Comparison of ENCODE assay signal across 8 cellular contexts in genomic region chr16:53549970-53550406, GRCh38. TPM values are rescaled to one million over a fixed set of nuclear protein-coding genes. Genes with fewer than 3 reads are reported as not detected.
DNase-seq lines count a peak whose midpoint lies in the region; ATAC-seq and TF ChIP-seq lines count a peak whose summit lies in the region.

No MANE protein-coding gene starts in this region.

- DNase-seq in AG10803 (ENCODE audit: low read depth) (peak; percentile 91), NCI-H510A treated with DMSO at 0.1 percent for 48 hours (lab: John Stamatoyannopoulos, UW) (peak; percentile 89), dorsolateral prefrontal cortex (peak in 8 of 10 donors; percentile 4 to 66 (median 54)), lung (ENCODE audit: low spot score) (peak; percentile 62)
- peak; percentile 85 for DNase-seq in activated CD4-positive, alpha-beta T cell treated with anti-CD3 and anti-CD28 coated beads, Interleukin-2, amount 10 ng/mL, durations not matched to agents 24 days and 14 days
- DNase-seq in stimulated activated CD8-positive, alpha-beta memory T cell treated with anti-CD3 and anti-CD28 coated beads, Interleukin-12 subunit alpha, Interleukin-12 subunit beta, amount 100 ng/mL, for 4 hours (ENCODE audit: low read depth), result peak; percentile 7

- H3K4me1 ChIP-seq in lung (ENCODE audit: control insufficient read depth in 2 of 2, insufficient read depth in 2 of 2, low read length in 2 of 2), result no peaks in the 10 kb centered on the region

- ATAC-seq in GM18867 (IDR thresholded peaks at IDR 0.05; ENCODE audit: unreplicated experiment) (peak; percentile 77), HG03342 (IDR thresholded peaks at IDR 0.05; ENCODE audit: unreplicated experiment) (peak; percentile 75), lung (ENCODE audit: insufficient read depth, low FRiP score) (peak; percentile 85)

- no peaks in the 10 kb centered on the region for H3K9me3 Mint-ChIP-seq in activated CD4-positive, alpha-beta T cell treated with anti-CD3 and anti-CD28 coated beads, Interleukin-2, amount 10 ng/mL, durations not matched to agents 24 days and 14 days

- peaks cover 33% of the 10 kb centered on the region for H3K27me3 Mint-ChIP-seq in activated CD4-positive, alpha-beta T cell treated with anti-CD3 and anti-CD28 coated beads, Interleukin-2, amount 10 ng/mL, durations not matched to agents 24 days and 14 days

- peaks cover 0 to 13% (median 0%) of the 10 kb centered on the region in 45 donors for H3K27me3 ChIP-seq in dorsolateral prefrontal cortex
- no peaks in the 10 kb centered on the region for H3K27me3 ChIP-seq in lung (ENCODE audit: control insufficient read depth, insufficient read depth)

- H3K36me3 ChIP-seq in lung (ENCODE audit: control insufficient read depth in 2 of 2, insufficient read depth in 2 of 2, low read length in 2 of 2), result no peaks in the 10 kb centered on the region

- H3K36me3 Mint-ChIP-seq in activated CD4-positive, alpha-beta T cell treated with anti-CD3 and anti-CD28 coated beads, Interleukin-2, amount 10 ng/mL, durations not matched to agents 24 days and 14 days (ENCODE audit: low read depth), result no peaks in the 10 kb centered on the region

- no peaks in the 10 kb centered on the region for H3K9me3 ChIP-seq in lung (ENCODE audit: control insufficient read depth in 2 of 2, insufficient read depth in 1 of 2, low read length in 1 of 2)

- peak overlapping the region; percentile 31 for H3K4me3 ChIP-seq in AG10803 (ENCODE audit: low read length)
- H3K4me3 ChIP-seq in dorsolateral prefrontal cortex, result peak overlapping the region in 10 of 59 donors; percentile 2 to 31 (median 18)
- H3K4me3 ChIP-seq in lung, result no peak overlapping the region

- WGBS in lung, 2 donors, result 2% methylated on average over 13 of the region's 13 CpGs

- peak; percentile 89 for TF ChIP-seq CTCF in AG10803 (conservative IDR thresholded peaks at IDR 0.05; ENCODE audit: low read length)
- TF ChIP-seq CTCF in dorsolateral prefrontal cortex (IDR thresholded peaks at IDR 0.05 in 54 of 56, conservative IDR thresholded peaks at IDR 0.05 in 2 of 56; ENCODE audit: low read depth in 1 of 56, partially characterized antibody in 56 of 56), result peak; percentile 51 to 87 (median 74)
- peak; percentile 67 for TF ChIP-seq CTCF in lung (IDR thresholded peaks at IDR 0.05; ENCODE audit: control extremely low read depth, extremely low read depth)

- no peak overlapping the region for H3K4me3 Mint-ChIP-seq in activated CD4-positive, alpha-beta T cell treated with anti-CD3 and anti-CD28 coated beads, Interleukin-2, amount 10 ng/mL, durations not matched to agents 24 days and 14 days

- H3K27ac Mint-ChIP-seq in activated CD4-positive, alpha-beta T cell treated with anti-CD3 and anti-CD28 coated beads, Interleukin-2, amount 10 ng/mL, durations not matched to agents 24 days and 14 days, result no peak overlapping the region

- intact Hi-C loops in activated CD4-positive, alpha-beta T cell treated with anti-CD3 and anti-CD28 coated beads, Interleukin-2, amount 10 ng/mL, durations not matched to agents 24 days and 14 days (cut with micrococcal nuclease), result loop anchor here (1.0 to 10.0 kb wide), 2 partner anchors 345 to 1379 kb away; no protein-coding TSS in a partner anchor
- intact Hi-C loops in dorsolateral prefrontal cortex (cut with DNase I), result no loop called here

- H3K4me1 Mint-ChIP-seq in activated CD4-positive, alpha-beta T cell treated with anti-CD3 and anti-CD28 coated beads, Interleukin-2, amount 10 ng/mL, durations not matched to agents 24 days and 14 days, result peaks cover 28% of the 10 kb centered on the region

- H3K27ac ChIP-seq in dorsolateral prefrontal cortex (no peak overlapping the region), lung (ENCODE audit: low read depth in 1 of 2, low read length in 1 of 2) (no peak overlapping the region)

RNA-seq across cellular contexts. Expression of gene AKTIP, which starts 47.0 kb away (rescaled TPM):
- total RNA-seq in activated CD4-positive, alpha-beta T cell treated with anti-CD3 and anti-CD28 coated beads, Interleukin-2, amount 10 ng/mL, durations not matched to agents 24 days and 14 days, result 18.0 and 18.7 TPM in 2 replicates
- 100 to 1,000 TPM in 83 of 120 experiments, 10 to 100 TPM in 37; 80.9 to 138 (median 106) TPM for total RNA-seq in dorsolateral prefrontal cortex
- total RNA-seq in lung, result 10 to 100 TPM; 45.0 to 48.5 TPM
- polyA plus RNA-seq in lung, result 10 to 100 TPM; 23.1 to 24.3 TPM

Comparison
In these comparisons a context has a peak if more than half of its experiments do, and no peak if none do; other contexts are left out.
1. DNase-seq: peak in every context shown above with its lines; median percentile 91 in AG10803; 89 in NCI-H510A treated with DMSO at 0.1 percent for 48 hours; 85 in activated CD4-positive, alpha-beta T cell treated with anti-CD3 and anti-CD28 coated beads, Interleukin-2, amount 10 ng/mL, durations not matched to agents 24 days and 14 days; 62 in lung; 54 in dorsolateral prefrontal cortex; 7 in stimulated activated CD8-positive, alpha-beta memory T cell treated with anti-CD3 and anti-CD28 coated beads, Interleukin-12 subunit alpha, Interleukin-12 subunit beta, amount 100 ng/mL, for 4 hours.